1 cellular context compared by ENCODE assay signal in genomic region chr5:21663082-21663481, GRCh38.
TF ChIP-seq lines count a peak whose summit lies in the region.

No MANE protein-coding gene starts in this region.

TF ChIP-seq in Ishikawa, 13 proteins besides CTCF, POLR2A, EP300 and RAD21 (continued from another document):
- TF ChIP-seq REST (IDR thresholded peaks at IDR 0.05; ENCODE audit: low read depth) (no peak), FOXM1 (IDR thresholded peaks at IDR 0.05; ENCODE audit: borderline replicate concordance, low read depth) (no peak), ZBTB7A (IDR thresholded peaks at IDR 0.05; ENCODE audit: low read depth) (no peak), YY1 (IDR thresholded peaks at IDR 0.05; ENCODE audit: low read depth) (no peak), CEBPB (IDR thresholded peaks at IDR 0.05) (no peak)
TF ChIP-seq in Ishikawa: peak in this region for 0.
